8 cellular contexts compared by ENCODE assay signal in the genomic region with DNA sequence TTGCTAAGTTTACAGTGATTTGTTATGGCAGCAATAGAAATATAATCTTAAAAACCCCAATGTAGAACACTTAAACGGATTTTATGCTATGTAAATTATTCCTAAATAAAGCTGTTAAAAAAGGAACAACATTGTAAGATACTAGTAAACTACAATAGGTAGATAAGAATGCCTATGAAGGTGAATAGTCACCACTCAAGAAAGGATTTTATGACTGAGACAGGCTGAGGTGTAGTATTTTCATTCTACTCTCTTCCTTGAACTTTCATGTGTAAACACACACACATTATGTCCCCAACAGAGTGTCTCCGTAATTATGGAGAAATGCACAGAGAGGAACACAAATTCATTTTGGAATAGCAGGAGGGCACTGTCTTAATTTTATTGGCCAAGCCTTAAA.
"Had no signal": no experiment of that assay in that cellular context is flagged by ENCODE, and none has a peak within 500 bp of the region (broad histone marks: within the 10 kb centered on the region; RNA-seq: fewer than 3 reads in every experiment).

No MANE protein-coding gene starts in this region.

- H3K4me3 ChIP-seq: GM12878 had no signal

- ATAC-seq: GM12878 had no signal

- FAIRE-seq: G401.6, GM12878, GM12891, GM12892, GM18507, GM19239 had no signal

- DNase-seq: GDM1, GF-D8 had no signal
